1 cellular context compared by ENCODE assay signal in the genomic region with DNA sequence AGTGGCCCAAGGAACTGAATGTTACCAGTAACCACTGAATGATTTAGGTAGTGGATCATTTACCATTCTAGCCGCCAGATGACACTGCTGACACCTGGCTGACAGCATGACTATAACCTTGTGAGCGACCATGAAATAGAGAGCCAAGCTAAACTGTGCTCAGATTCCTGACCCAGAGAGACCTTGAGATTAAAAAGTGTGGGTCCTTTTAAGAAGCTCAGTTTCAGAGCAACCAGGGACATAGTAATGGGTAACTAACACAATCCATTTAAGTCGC.
TF ChIP-seq lines count a peak whose summit lies in the region.

No MANE protein-coding gene starts in this region.

TF ChIP-seq in HepG2, 621 proteins besides CTCF, POLR2A, EP300 and RAD21 (continued from another document):
- TF ChIP-seq, protein P1, sequence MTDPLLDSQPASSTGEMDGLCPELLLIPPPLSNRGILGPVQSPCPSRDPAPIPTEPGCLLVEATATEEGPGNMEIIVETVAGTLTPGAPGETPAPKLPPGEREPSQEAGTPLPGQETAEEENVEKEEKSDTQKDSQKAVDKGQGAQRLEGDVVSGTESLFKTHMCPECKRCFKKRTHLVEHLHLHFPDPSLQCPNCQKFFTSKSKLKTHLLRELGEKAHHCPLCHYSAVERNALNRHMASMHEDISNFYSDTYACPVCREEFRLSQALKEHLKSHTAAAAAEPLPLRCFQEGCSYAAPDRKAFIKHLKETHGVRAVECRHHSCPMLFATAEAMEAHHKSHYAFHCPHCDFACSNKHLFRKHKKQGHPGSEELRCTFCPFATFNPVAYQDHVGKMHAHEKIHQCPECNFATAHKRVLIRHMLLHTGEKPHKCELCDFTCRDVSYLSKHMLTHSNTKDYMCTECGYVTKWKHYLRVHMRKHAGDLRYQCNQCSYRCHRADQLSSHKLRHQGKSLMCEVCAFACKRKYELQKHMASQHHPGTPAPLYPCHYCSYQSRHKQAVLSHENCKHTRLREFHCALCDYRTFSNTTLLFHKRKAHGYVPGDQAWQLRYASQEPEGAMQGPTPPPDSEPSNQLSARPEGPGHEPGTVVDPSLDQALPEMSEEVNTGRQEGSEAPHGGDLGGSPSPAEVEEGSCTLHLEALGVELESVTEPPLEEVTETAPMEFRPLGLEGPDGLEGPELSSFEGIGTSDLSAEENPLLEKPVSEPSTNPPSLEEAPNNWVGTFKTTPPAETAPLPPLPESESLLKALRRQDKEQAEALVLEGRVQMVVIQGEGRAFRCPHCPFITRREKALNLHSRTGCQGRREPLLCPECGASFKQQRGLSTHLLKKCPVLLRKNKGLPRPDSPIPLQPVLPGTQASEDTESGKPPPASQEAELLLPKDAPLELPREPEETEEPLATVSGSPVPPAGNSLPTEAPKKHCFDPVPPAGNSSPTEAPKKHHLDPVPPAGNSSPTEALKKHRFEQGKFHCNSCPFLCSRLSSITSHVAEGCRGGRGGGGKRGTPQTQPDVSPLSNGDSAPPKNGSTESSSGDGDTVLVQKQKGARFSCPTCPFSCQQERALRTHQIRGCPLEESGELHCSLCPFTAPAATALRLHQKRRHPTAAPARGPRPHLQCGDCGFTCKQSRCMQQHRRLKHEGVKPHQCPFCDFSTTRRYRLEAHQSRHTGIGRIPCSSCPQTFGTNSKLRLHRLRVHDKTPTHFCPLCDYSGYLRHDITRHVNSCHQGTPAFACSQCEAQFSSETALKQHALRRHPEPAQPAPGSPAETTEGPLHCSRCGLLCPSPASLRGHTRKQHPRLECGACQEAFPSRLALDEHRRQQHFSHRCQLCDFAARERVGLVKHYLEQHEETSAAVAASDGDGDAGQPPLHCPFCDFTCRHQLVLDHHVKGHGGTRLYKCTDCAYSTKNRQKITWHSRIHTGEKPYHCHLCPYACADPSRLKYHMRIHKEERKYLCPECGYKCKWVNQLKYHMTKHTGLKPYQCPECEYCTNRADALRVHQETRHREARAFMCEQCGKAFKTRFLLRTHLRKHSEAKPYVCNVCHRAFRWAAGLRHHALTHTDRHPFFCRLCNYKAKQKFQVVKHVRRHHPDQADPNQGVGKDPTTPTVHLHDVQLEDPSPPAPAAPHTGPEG (CRISPR knock-in tag; IDR thresholded peaks at IDR 0.05): no peak
- no peak for TF ChIP-seq ZNF264 (CRISPR knock-in tag; IDR thresholded peaks at IDR 0.05)
